9 cellular contexts compared by ENCODE assay signal in genomic region chr12:121145221-121145620, GRCh38.
DNase-seq lines count a peak whose midpoint lies in the region; ATAC-seq and TF ChIP-seq lines count a peak whose summit lies in the region.
"Had no signal": no experiment of that assay in that cellular context is flagged by ENCODE, and none has a peak within 500 bp of the region (broad histone marks: within the 10 kb centered on the region; RNA-seq: fewer than 3 reads in every experiment).

No MANE protein-coding gene starts in this region.

- peak; percentile 65 for ATAC-seq in stimulated activated memory B cell treated with anti-CD40 and anti-IgM and Interleukin-4, amounts not matched to agents 10 μg/mL and 1 μg/mL and 100 μg/mL, for 72 hours
- ATAC-seq in GM18511 (IDR thresholded peaks at IDR 0.05; ENCODE audit: unreplicated experiment) = no peak
- no peak for ATAC-seq in GM21825 (IDR thresholded peaks at IDR 0.05; ENCODE audit: unreplicated experiment)

- H3K9me3 Mint-ChIP-seq in stimulated activated memory B cell treated with anti-CD40 and anti-IgM and Interleukin-4, amounts not matched to agents 10 μg/mL and 1 μg/mL and 100 μg/mL, for 72 hours = no peaks in the 10 kb centered on the region

- peak overlapping the region; percentile 59 for H3K27ac Mint-ChIP-seq in stimulated activated memory B cell treated with anti-CD40 and anti-IgM and Interleukin-4, amounts not matched to agents 10 μg/mL and 1 μg/mL and 100 μg/mL, for 72 hours

- H3K4me3 Mint-ChIP-seq in stimulated activated memory B cell treated with anti-CD40 and anti-IgM and Interleukin-4, amounts not matched to agents 10 μg/mL and 1 μg/mL and 100 μg/mL, for 72 hours = no peak overlapping the region

- H3K36me3 Mint-ChIP-seq in stimulated activated memory B cell treated with anti-CD40 and anti-IgM and Interleukin-4, amounts not matched to agents 10 μg/mL and 1 μg/mL and 100 μg/mL, for 72 hours = peaks cover 9% of the 10 kb centered on the region

- no peak overlapping the region for H3K4me3 ChIP-seq in choroid plexus epithelial cell (ENCODE audit: low read depth, low read length)

- peaks cover 27% of the 10 kb centered on the region for H3K4me1 Mint-ChIP-seq in stimulated activated memory B cell treated with anti-CD40 and anti-IgM and Interleukin-4, amounts not matched to agents 10 μg/mL and 1 μg/mL and 100 μg/mL, for 72 hours

- TF ChIP-seq CTCF in choroid plexus epithelial cell (conservative IDR thresholded peaks at IDR 0.05; ENCODE audit: low read depth, low read length) = no peak

- DNase-seq in activated effector memory CD4-positive, alpha-beta T cell treated with anti-CD3 and anti-CD28 coated beads, Interleukin-2, amount 50 U/mL, for 16 hours = peak; percentile 65
- no peak for DNase-seq in activated effector memory CD4-positive, alpha-beta T cell treated with Interleukin-2 at 50 U/mL for 16 hours
- DNase-seq in T1000 (lab: John Stamatoyannopoulos, UW) (peak; percentile 8), choroid plexus epithelial cell (ENCODE audit: low read depth) (peak; percentile 20), GDM1 (lab: John Stamatoyannopoulos, UW) (no peak)
- DNase-seq: NCI-H226 had no signal

- no peaks in the 10 kb centered on the region for H3K27me3 Mint-ChIP-seq in stimulated activated memory B cell treated with anti-CD40 and anti-IgM and Interleukin-4, amounts not matched to agents 10 μg/mL and 1 μg/mL and 100 μg/mL, for 72 hours

Comparison
In these comparisons a context has a peak if more than half of its experiments do, and no peak if none do; other contexts are left out.
1. DNase-seq: peak in activated effector memory CD4-positive, alpha-beta T cell treated with anti-CD3 and anti-CD28 coated beads, Interleukin-2, amount 50 U/mL, for 16 hours (single experiment), T1000 (single experiment) and choroid plexus epithelial cell (single experiment); none in activated effector memory CD4-positive, alpha-beta T cell treated with Interleukin-2 at 50 U/mL for 16 hours (single experiment) and GDM1 (single experiment).